8 cellular contexts compared by ENCODE assay signal in the genomic region with DNA sequence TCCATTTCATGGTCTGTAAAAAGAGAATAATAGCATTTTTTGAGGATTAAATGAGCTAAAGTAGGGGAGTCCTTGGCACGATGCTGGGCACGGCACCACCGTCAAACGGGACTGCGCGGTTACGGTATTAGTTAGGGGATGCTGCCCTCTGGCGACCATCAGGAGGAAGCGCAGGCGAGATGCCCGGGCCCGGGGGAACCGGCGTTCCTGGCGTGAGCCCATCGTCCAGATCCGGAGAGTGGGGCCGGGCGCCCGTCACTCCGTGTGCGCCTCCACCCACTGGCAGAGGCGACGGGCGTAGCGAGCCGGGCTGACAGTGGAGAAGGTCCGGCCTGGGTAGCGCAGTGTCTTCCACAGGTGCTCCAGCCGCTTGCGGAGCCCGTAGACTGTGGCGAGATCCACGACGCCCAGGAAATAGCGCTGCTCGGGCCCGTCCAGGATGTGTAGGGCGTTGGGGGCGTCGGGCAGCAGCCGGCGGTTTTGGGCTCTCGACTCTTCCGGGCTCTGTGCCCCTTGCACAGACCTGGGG. TPM values are rescaled to one million over a fixed set of nuclear protein-coding genes. Genes with fewer than 3 reads are reported as not detected.
A peak's percentile ranks its signal among the peaks of the same experiment; 100 is the strongest.
DNase-seq lines count a peak whose midpoint lies in the region; ATAC-seq, FAIRE-seq and TF ChIP-seq lines count a peak whose summit lies in the region.

No MANE protein-coding gene starts in this region.

- H4K20me1 ChIP-seq in H9 (ENCODE audit: control insufficient read depth, insufficient read depth, insufficient read length), result no peaks in the 10 kb centered on the region

- no peak overlapping the region for H3K4ac ChIP-seq in H9 (ENCODE audit: low read depth, low read length)

- no peak for FAIRE-seq in RCC 7860 (lab: Jason Lieb, UNC)

- H3K79me1 ChIP-seq in H9 (ENCODE audit: insufficient read depth, low read depth, low read length, poor library complexity, severe bottlenecking), result no peaks in the 10 kb centered on the region

- DNase-seq in Ammon's horn (ENCODE audit: low spot score) (peak; percentile 79), H9 (peak; percentile 75), RCC 7860 (ENCODE audit: low spot score) (peak; percentile 49), glomerular visceral epithelial cell (ENCODE audit: extremely low spot score) (peak; percentile 61), cortex of kidney (lab: John Stamatoyannopoulos, UW) (no peak)
- DNase-seq in activated gamma-delta T cell treated with anti-CD3 and anti-CD28 coated beads, Interleukin-2, amount 50 U/mL, for 16 hours (ENCODE audit: low read depth), result peak; percentile 69

- no peak overlapping the region for H2BK20ac ChIP-seq in H9 (ENCODE audit: low read depth, low read length, poor library complexity, severe bottlenecking)

- no peak overlapping the region for H3K56ac ChIP-seq in H9 (ENCODE audit: insufficient read length, low read depth, low read length)

- H4K91ac ChIP-seq in H9 (ENCODE audit: insufficient read length, low read depth, low read length), result no peak overlapping the region

- H3K27ac ChIP-seq in H9 (ENCODE audit: insufficient read length, low read depth, low read length), result no peak overlapping the region
- H3K27ac ChIP-seq in rectal smooth muscle tissue (ENCODE audit: low read depth, low read length), result no peak overlapping the region

- H3K36me3 Mint-ChIP-seq in H9 (ENCODE audit: insufficient read depth in 1 of 3, low read depth in 3 of 3), result peaks cover 2 to 6% (median 6%) of the 10 kb centered on the region in 3 experiments; a peak in 6 of 7 replicates

- H3K79me2 ChIP-seq in H9 (ENCODE audit: insufficient read depth, low read length), result no peaks in the 10 kb centered on the region

- TF ChIP-seq CTCF in H9 (conservative IDR thresholded peaks at IDR 0.05), result peak; percentile 98

- no peak overlapping the region for H2BK12ac ChIP-seq in H9 (ENCODE audit: insufficient read length, low read depth, low read length)

- WGBS in H9 (ENCODE audit: extremely low coverage, insufficient read length, low lambda C conversion rate), result no CpG with 5 or more reads among the region's 45 CpGs

- H3K4me1 ChIP-seq in H9 (ENCODE audit: insufficient read depth, low read length) (peaks cover 2% of the 10 kb centered on the region; the same call in 1 of the 2 replicates), rectal smooth muscle tissue (ENCODE audit: control insufficient read depth, insufficient read depth, low read length) (peaks cover 9% of the 10 kb centered on the region)

- no peak overlapping the region for H3T11ph ChIP-seq in H9 (ENCODE audit: low read length)

- peaks cover 17% of the 10 kb centered on the region for H3K27me3 Mint-ChIP-seq in H9 (ENCODE audit: low read depth)

- peaks cover 3% of the 10 kb centered on the region for H3K23me2 ChIP-seq in H9 (ENCODE audit: insufficient read length, low read depth, low read length, poor library complexity, severe bottlenecking)

- no peak overlapping the region for H2AFZ ChIP-seq in H9 (ENCODE audit: low read length)

- no peak overlapping the region for H3K14ac ChIP-seq in H9 (ENCODE audit: insufficient read depth, low read length)

- no peak overlapping the region for H2BK15ac ChIP-seq in H9 (ENCODE audit: low read depth, low read length)

- no peak overlapping the region for H3K4me3 Mint-ChIP-seq in H9

- no peaks in the 10 kb centered on the region for H3K36me3 ChIP-seq in rectal smooth muscle tissue (ENCODE audit: control insufficient read depth, insufficient read depth, low read length)

- H3K9me3 Mint-ChIP-seq in H9, result no peaks in the 10 kb centered on the region; a peak in 1 of 5 replicates

- H2BK120ac ChIP-seq in H9 (ENCODE audit: low read depth, low read length, poor library complexity, severe bottlenecking), result no peak overlapping the region

- H3K9ac ChIP-seq in H9 (ENCODE audit: extremely low read depth, insufficient read length, low read length) (no peak overlapping the region), rectal smooth muscle tissue (ENCODE audit: low read length) (no peak overlapping the region)

- H4K8ac ChIP-seq in H9 (replicated peaks; ENCODE audit: insufficient read length, low read depth, low read length), result no peak overlapping the region

- H3K27ac Mint-ChIP-seq in H9, result no peak overlapping the region; a peak in 1 of 7 replicates

- no peak overlapping the region for H4K5ac ChIP-seq in H9 (ENCODE audit: insufficient read length, low read depth, low read length)

- H2AK5ac ChIP-seq in H9 (ENCODE audit: insufficient read length, low read length), result no peak overlapping the region

- H3K4me1 Mint-ChIP-seq in H9, result peaks cover 8 to 16% of the 10 kb centered on the region in 2 experiments

- peak overlapping the region; percentile 22 for H3K4me3 ChIP-seq in rectal smooth muscle tissue (ENCODE audit: low read length)

- no peak overlapping the region for H3K4me2 ChIP-seq in H9 (ENCODE audit: insufficient read depth, insufficient read length, low read length)

- no peak overlapping the region for H2BK5ac ChIP-seq in H9 (ENCODE audit: insufficient read length, low read length)

- H3K23ac ChIP-seq in H9 (ENCODE audit: insufficient read length, low read depth, low read length), result no peak overlapping the region

- H3K27me3 ChIP-seq in H9 (ENCODE audit: insufficient read depth, low read length) (no peaks in the 10 kb centered on the region), rectal smooth muscle tissue (ENCODE audit: control insufficient read depth, insufficient read depth, low read length) (peaks cover 10% of the 10 kb centered on the region)

- no peaks in the 10 kb centered on the region for H3K9me3 ChIP-seq in H9 (ENCODE audit: control insufficient read depth, low read depth, low read length)

- no peak for ATAC-seq in HG03520 (IDR thresholded peaks at IDR 0.05; ENCODE audit: unreplicated experiment)

- H3K18ac ChIP-seq in H9 (ENCODE audit: insufficient read length, low read depth, low read length), result no peak overlapping the region

RNA-seq across cellular contexts. Expression of a gene that starts 4.8 kb away (rescaled TPM):
- total RNA-seq in H9 (2021), result 15.4 and 16.5 TPM in 2 replicates

RNA-seq across cellular contexts. Expression of a gene that starts 8.9 kb away (rescaled TPM):
- 9.0 and 11.6 TPM in 2 replicates for total RNA-seq in H9 (2021)

RNA-seq across cellular contexts. Expression of a gene that starts 16.0 kb away (rescaled TPM):
- total RNA-seq in H9 (2021), result 44.7 and 46.1 TPM in 2 replicates

RNA-seq across cellular contexts. Expression of a gene that starts 22.3 kb away (rescaled TPM):
- 29.8 and 30.2 TPM in 2 replicates for total RNA-seq in H9 (2021)

RNA-seq across cellular contexts. Expression of a gene that starts 44.2 kb away (rescaled TPM):
- 31.6 and 41.9 TPM in 2 replicates for total RNA-seq in H9 (2021)
